Comparison of ENCODE assay signal across 1 cellular context in the genomic region with DNA sequence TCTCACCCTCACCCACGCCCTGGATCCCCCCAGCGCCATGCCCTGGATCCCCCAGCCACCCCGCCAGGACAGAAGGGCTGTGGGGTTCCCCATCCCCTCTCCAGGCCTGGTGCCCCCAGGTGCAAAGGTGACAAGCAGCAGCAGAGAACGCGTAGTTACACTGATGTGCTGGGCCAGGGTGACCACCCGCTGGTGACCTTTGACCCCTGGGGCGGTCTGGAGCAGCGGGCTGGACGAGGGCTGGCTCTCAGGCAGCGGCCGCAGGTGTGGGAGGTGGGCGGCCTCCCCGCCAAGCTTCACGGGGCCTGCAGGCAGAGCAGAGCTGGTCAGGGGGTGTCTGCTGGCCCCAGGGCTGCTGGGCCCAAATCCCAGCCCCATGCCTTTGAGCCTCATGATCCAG.
TF ChIP-seq lines count a peak whose summit lies in the region.

No MANE protein-coding gene starts in this region.

TF ChIP-seq in HepG2, 621 proteins besides CTCF, POLR2A, EP300 and RAD21:
- TF ChIP-seq SYNCRIP (IDR thresholded peaks at IDR 0.05; ENCODE audit: insufficient read depth, low read depth, low read length) (no peak), ZNF687 (CRISPR knock-in tag; IDR thresholded peaks at IDR 0.05) (peak; percentile 43), ZBTB38 (CRISPR knock-in tag; IDR thresholded peaks at IDR 0.05) (0 out of 2 replicates have a peak, but pooled peaks have one; percentile 47), AGO2 (optimal IDR thresholded peaks at IDR 0.05; ENCODE audit: low read depth, low read length) (peak; percentile 46), NR2F1 (CRISPR knock-in tag; IDR thresholded peaks at IDR 0.05) (peak in 1 of 2 experiments; percentile 56; a peak in 2 of 4 replicates), MTA1 (CRISPR knock-in tag; IDR thresholded peaks at IDR 0.05; ENCODE audit: borderline replicate concordance) (0 out of 2 replicates have a peak, but pooled peaks have one; percentile 38), NR2F6 (IDR thresholded peaks at IDR 0.05) (peak; percentile 51; the same call in 1 of the 2 replicates), NR2F6 (CRISPR knock-in tag; IDR thresholded peaks at IDR 0.05) (no peak), NR2C2 (CRISPR knock-in tag; IDR thresholded peaks at IDR 0.05; ENCODE audit: borderline replicate concordance) (peak; percentile 58; the same call in 1 of the 2 replicates), HNF4A (CRISPR knock-in tag; IDR thresholded peaks at IDR 0.05) (peak; percentile 58)
- TF ChIP-seq, protein P1, sequence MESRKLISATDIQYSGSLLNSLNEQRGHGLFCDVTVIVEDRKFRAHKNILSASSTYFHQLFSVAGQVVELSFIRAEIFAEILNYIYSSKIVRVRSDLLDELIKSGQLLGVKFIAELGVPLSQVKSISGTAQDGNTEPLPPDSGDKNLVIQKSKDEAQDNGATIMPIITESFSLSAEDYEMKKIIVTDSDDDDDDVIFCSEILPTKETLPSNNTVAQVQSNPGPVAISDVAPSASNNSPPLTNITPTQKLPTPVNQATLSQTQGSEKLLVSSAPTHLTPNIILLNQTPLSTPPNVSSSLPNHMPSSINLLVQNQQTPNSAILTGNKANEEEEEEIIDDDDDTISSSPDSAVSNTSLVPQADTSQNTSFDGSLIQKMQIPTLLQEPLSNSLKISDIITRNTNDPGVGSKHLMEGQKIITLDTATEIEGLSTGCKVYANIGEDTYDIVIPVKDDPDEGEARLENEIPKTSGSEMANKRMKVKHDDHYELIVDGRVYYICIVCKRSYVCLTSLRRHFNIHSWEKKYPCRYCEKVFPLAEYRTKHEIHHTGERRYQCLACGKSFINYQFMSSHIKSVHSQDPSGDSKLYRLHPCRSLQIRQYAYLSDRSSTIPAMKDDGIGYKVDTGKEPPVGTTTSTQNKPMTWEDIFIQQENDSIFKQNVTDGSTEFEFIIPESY (CRISPR knock-in tag; IDR thresholded peaks at IDR 0.05): peak; percentile 93
- TF ChIP-seq, protein P2, sequence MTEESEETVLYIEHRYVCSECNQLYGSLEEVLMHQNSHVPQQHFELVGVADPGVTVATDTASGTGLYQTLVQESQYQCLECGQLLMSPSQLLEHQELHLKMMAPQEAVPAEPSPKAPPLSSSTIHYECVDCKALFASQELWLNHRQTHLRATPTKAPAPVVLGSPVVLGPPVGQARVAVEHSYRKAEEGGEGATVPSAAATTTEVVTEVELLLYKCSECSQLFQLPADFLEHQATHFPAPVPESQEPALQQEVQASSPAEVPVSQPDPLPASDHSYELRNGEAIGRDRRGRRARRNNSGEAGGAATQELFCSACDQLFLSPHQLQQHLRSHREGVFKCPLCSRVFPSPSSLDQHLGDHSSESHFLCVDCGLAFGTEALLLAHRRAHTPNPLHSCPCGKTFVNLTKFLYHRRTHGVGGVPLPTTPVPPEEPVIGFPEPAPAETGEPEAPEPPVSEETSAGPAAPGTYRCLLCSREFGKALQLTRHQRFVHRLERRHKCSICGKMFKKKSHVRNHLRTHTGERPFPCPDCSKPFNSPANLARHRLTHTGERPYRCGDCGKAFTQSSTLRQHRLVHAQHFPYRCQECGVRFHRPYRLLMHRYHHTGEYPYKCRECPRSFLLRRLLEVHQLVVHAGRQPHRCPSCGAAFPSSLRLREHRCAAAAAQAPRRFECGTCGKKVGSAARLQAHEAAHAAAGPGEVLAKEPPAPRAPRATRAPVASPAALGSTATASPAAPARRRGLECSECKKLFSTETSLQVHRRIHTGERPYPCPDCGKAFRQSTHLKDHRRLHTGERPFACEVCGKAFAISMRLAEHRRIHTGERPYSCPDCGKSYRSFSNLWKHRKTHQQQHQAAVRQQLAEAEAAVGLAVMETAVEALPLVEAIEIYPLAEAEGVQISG (CRISPR knock-in tag; IDR thresholded peaks at IDR 0.05): no peak
TF ChIP-seq in HepG2: peak in this region for 9.
